22 cellular contexts compared by ENCODE assay signal in the genomic region with DNA sequence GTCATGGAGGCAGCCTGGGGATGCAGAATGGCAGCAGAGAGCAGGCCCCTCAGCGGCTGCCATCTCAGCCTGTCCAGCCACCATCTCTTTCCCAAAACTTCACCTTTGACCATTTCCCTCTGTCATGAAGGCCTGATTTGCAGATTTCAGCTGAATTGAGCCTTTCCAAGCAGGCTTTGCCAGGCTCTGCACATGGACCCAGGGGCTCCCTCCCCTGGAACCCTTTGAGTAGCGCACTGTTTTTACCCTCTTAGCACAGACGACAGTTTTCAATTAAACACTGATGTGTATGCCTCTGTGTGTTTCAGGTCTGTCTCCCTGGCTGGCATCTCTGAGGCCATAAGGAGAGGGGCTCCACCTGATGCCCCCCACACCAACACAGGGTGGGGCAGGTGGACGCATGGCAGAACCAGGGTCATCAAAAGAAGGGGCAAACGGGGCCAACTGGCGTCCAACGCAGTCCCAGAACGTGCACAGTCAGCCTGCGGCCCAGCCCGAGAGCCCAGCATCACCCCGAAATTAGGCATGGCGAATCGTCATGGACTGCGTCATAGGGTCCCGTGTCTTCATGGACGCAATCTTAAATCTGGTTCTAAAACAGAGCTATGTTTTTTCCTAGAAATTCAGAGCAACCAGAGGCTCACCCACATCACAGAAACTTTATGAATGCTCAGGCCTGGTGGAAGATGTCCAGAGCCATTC.
"Had no signal": no experiment of that assay in that cellular context is flagged by ENCODE, and none has a peak within 500 bp of the region (broad histone marks: within the 10 kb centered on the region; RNA-seq: fewer than 3 reads in every experiment).

No MANE protein-coding gene starts in this region.

- H3K36me3 Mint-ChIP-seq: mesothelial cell of epicardium, natural killer cell had no signal

- H3K27ac ChIP-seq: dorsolateral prefrontal cortex, gastrocnemius medialis, heart right ventricle, parathyroid adenoma, right atrium auricular region, stomach, thoracic aorta, transverse colon had no signal

- H3K4me3 ChIP-seq: dorsolateral prefrontal cortex, gastrocnemius medialis, heart right ventricle, right atrium auricular region, stomach, thoracic aorta, transverse colon had no signal

- ATAC-seq: esophagus mucosa, gastrocnemius medialis, left lobe of liver, natural killer cell had no signal

- H3K4me1 ChIP-seq: gastrocnemius medialis, heart right ventricle, parathyroid adenoma, right atrium auricular region, stomach, transverse colon had no signal

- H3K9me3 Mint-ChIP-seq: natural killer cell had no signal

- H3K27ac Mint-ChIP-seq: mesothelial cell of epicardium, natural killer cell had no signal

- H3K27me3 ChIP-seq: dorsolateral prefrontal cortex, gastrocnemius medialis, heart right ventricle, right atrium auricular region, stomach, transverse colon had no signal

- H3K4me1 Mint-ChIP-seq: mesothelial cell of epicardium, natural killer cell, neural crest cell had no signal

- DNase-seq: cortex of kidney; dorsolateral prefrontal cortex; effector CD8-positive, alpha-beta T cell; gastrocnemius medialis; heart right ventricle; hypothalamus; islet precursor cell; natural killer cell; nucleus accumbens; small intestine; stimulated activated CD4-positive, alpha-beta T cell treated with anti-CD3 and anti-CD28 coated beads, Interleukin-12 subunit alpha, Interleukin-12 subunit beta, amount 100 ng/mL, for 4 hours; stimulated activated naive CD4-positive, alpha-beta T cell; stomach; substantia nigra; transverse colon had no signal

- H3K4me3 Mint-ChIP-seq: mesothelial cell of epicardium, natural killer cell, neural crest cell had no signal

- H3K36me3 ChIP-seq: gastrocnemius medialis, heart right ventricle, right atrium auricular region, stomach, thoracic aorta, transverse colon had no signal

- H3K9me3 ChIP-seq: gastrocnemius medialis, right atrium auricular region, thoracic aorta, transverse colon had no signal
